In genomic region chr10:3813986-3814831, GRCh38 we compare ENCODE assay signal across 10 cellular contexts. TPM values are rescaled to one million over a fixed set of nuclear protein-coding genes. Genes with fewer than 3 reads are reported as not detected.
A peak's percentile ranks its signal among the peaks of the same experiment; 100 is the strongest.
DNase-seq lines count a peak whose midpoint lies in the region; ATAC-seq and TF ChIP-seq lines count a peak whose summit lies in the region.
"Had no signal": no experiment of that assay in that cellular context is flagged by ENCODE, and none has a peak within 500 bp of the region (broad histone marks: within the 10 kb centered on the region; RNA-seq: fewer than 3 reads in every experiment).

No MANE protein-coding gene starts in this region.

- DNase-seq in CD8-positive, alpha-beta memory T cell, result no peak
- peak; percentile 85 for DNase-seq in GM04503 (ENCODE audit: low read depth)
- DNase-seq in astrocyte of the spinal cord (ENCODE audit: low read depth, low spot score), result peak; percentile 73
- no peak for DNase-seq in natural killer cell treated with Interleukin-12 subunit alpha and Interleukin-12 subunit beta and Interleukin-15 and Interleukin-18, amount 100 ng/mL, for 72 hours (ENCODE audit: low spot score)
- no peak for DNase-seq in COR-L47 (lab: John Stamatoyannopoulos, UW)
- no peak for DNase-seq in activated T-helper 1 cell treated with anti-CD3 and anti-CD28 coated beads, Interleukin-12 subunit alpha, Interleukin-12 subunit beta, Interleukin-2, Interleukin-4 antibody, amounts not matched to agents 30 ng/mL and 10 ng/mL and 1 ng/mL, durations not matched to agents 14 hours and 24 hours and 36 hours (ENCODE audit: low spot score)
- DNase-seq: activated CD4-positive, alpha-beta T cell treated with anti-CD3 and anti-CD28 coated beads, Interleukin-2, amount 50 U/mL, for 1 hour; activated effector memory CD4-positive, alpha-beta T cell treated with Interleukin-2 at 50 U/mL for 16 hours; H7 had no signal

- no peaks in the 10 kb centered on the region for H3K9me3 ChIP-seq in CD8-positive, alpha-beta memory T cell (ENCODE audit: low read length)

- no peak for TF ChIP-seq CTCF in astrocyte of the spinal cord (IDR thresholded peaks at IDR 0.05; ENCODE audit: low read depth, low read length)

- H3K4me1 ChIP-seq in CD8-positive, alpha-beta memory T cell (ENCODE audit: insufficient read depth, low read length), result peaks cover 30% of the 10 kb centered on the region

- no peaks in the 10 kb centered on the region for H3K36me3 Mint-ChIP-seq in CD8-positive, alpha-beta memory T cell
- H3K36me3 Mint-ChIP-seq in natural killer cell treated with Interleukin-12 subunit alpha and Interleukin-12 subunit beta and Interleukin-15 and Interleukin-18, amount 100 ng/mL, for 72 hours, result no peaks in the 10 kb centered on the region
- H3K36me3 Mint-ChIP-seq in activated T-helper 1 cell treated with anti-CD3 and anti-CD28 coated beads, Interleukin-12 subunit alpha, Interleukin-12 subunit beta, Interleukin-2, Interleukin-4 antibody, amounts not matched to agents 30 ng/mL and 10 ng/mL and 1 ng/mL, durations not matched to agents 14 hours and 24 hours and 36 hours (ENCODE audit: low read depth), result peaks cover 3% of the 10 kb centered on the region

- ATAC-seq in natural killer cell treated with Interleukin-12 subunit alpha and Interleukin-12 subunit beta and Interleukin-15 and Interleukin-18, amount 100 ng/mL, for 72 hours, result no peak
- ATAC-seq in GM21717 (IDR thresholded peaks at IDR 0.05; ENCODE audit: unreplicated experiment), result no peak

- H3K4me3 Mint-ChIP-seq in CD8-positive, alpha-beta memory T cell, result peak overlapping the region in 1 of 7 donors; percentile 77
- peak overlapping the region; percentile 31 for H3K4me3 Mint-ChIP-seq in natural killer cell treated with Interleukin-12 subunit alpha and Interleukin-12 subunit beta and Interleukin-15 and Interleukin-18, amount 100 ng/mL, for 72 hours
- H3K4me3 Mint-ChIP-seq in activated T-helper 1 cell treated with anti-CD3 and anti-CD28 coated beads, Interleukin-12 subunit alpha, Interleukin-12 subunit beta, Interleukin-2, Interleukin-4 antibody, amounts not matched to agents 30 ng/mL and 10 ng/mL and 1 ng/mL, durations not matched to agents 14 hours and 24 hours and 36 hours, result no peak overlapping the region

- CTCF ChIA-PET in CD8-positive, alpha-beta memory T cell (lab: Charles Lee), result interaction anchor here (11.0 kb wide), 1 partner anchor 31 kb away, joined by 120 read pairs; the partner anchor contains the start of gene KLF6

- H3K36me3 ChIP-seq in CD8-positive, alpha-beta memory T cell (ENCODE audit: insufficient read depth, low read length), result no peaks in the 10 kb centered on the region

- no peaks in the 10 kb centered on the region for H3K27me3 ChIP-seq in CD8-positive, alpha-beta memory T cell (ENCODE audit: insufficient read depth, low read length, poor library complexity, severe bottlenecking)

- no peaks in the 10 kb centered on the region for H3K9me3 Mint-ChIP-seq in CD8-positive, alpha-beta memory T cell
- no peaks in the 10 kb centered on the region for H3K9me3 Mint-ChIP-seq in natural killer cell treated with Interleukin-12 subunit alpha and Interleukin-12 subunit beta and Interleukin-15 and Interleukin-18, amount 100 ng/mL, for 72 hours
- H3K9me3 Mint-ChIP-seq in activated T-helper 1 cell treated with anti-CD3 and anti-CD28 coated beads, Interleukin-12 subunit alpha, Interleukin-12 subunit beta, Interleukin-2, Interleukin-4 antibody, amounts not matched to agents 30 ng/mL and 10 ng/mL and 1 ng/mL, durations not matched to agents 14 hours and 24 hours and 36 hours, result peaks cover 9% of the 10 kb centered on the region

- H3K27ac ChIP-seq in CD8-positive, alpha-beta memory T cell (ENCODE audit: low read depth, low read length), result no peak overlapping the region

- peak overlapping the region in 7 of 8 donors; percentile 29 to 91 (median 82) for H3K27ac Mint-ChIP-seq in CD8-positive, alpha-beta memory T cell
- H3K27ac Mint-ChIP-seq in natural killer cell treated with Interleukin-12 subunit alpha and Interleukin-12 subunit beta and Interleukin-15 and Interleukin-18, amount 100 ng/mL, for 72 hours, result no peak overlapping the region
- H3K27ac Mint-ChIP-seq in activated T-helper 1 cell treated with anti-CD3 and anti-CD28 coated beads, Interleukin-12 subunit alpha, Interleukin-12 subunit beta, Interleukin-2, Interleukin-4 antibody, amounts not matched to agents 30 ng/mL and 10 ng/mL and 1 ng/mL, durations not matched to agents 14 hours and 24 hours and 36 hours, result no peak overlapping the region

- peaks cover 19 to 27% (median 26%) of the 10 kb centered on the region in 3 donors for H3K4me1 Mint-ChIP-seq in CD8-positive, alpha-beta memory T cell
- peaks cover 50 to 64% of the 10 kb centered on the region in 2 donors for H3K4me1 Mint-ChIP-seq in natural killer cell treated with Interleukin-12 subunit alpha and Interleukin-12 subunit beta and Interleukin-15 and Interleukin-18, amount 100 ng/mL, for 72 hours (ENCODE audit: low read depth in 2 of 2)
- H3K4me1 Mint-ChIP-seq in activated T-helper 1 cell treated with anti-CD3 and anti-CD28 coated beads, Interleukin-12 subunit alpha, Interleukin-12 subunit beta, Interleukin-2, Interleukin-4 antibody, amounts not matched to agents 30 ng/mL and 10 ng/mL and 1 ng/mL, durations not matched to agents 14 hours and 24 hours and 36 hours (ENCODE audit: low read depth), result peaks cover 57% of the 10 kb centered on the region

- in situ Hi-C loops in astrocyte of the spinal cord (cut with HindIII; ENCODE audit: low sequenced_read_pairs), result no loop called here

- POLR2A ChIA-PET in CD8-positive, alpha-beta memory T cell (lab: Charles Lee), result interaction anchor here (15.3 kb wide), 1 partner anchor 31 kb away, joined by 505 read pairs; the partner anchor contains the start of gene KLF6

- H3K27me3 Mint-ChIP-seq in CD8-positive, alpha-beta memory T cell, result peaks cover 0 to 1% of the 10 kb centered on the region in 2 donors
- H3K27me3 Mint-ChIP-seq in natural killer cell treated with Interleukin-12 subunit alpha and Interleukin-12 subunit beta and Interleukin-15 and Interleukin-18, amount 100 ng/mL, for 72 hours, result no peaks in the 10 kb centered on the region
- H3K27me3 Mint-ChIP-seq in activated T-helper 1 cell treated with anti-CD3 and anti-CD28 coated beads, Interleukin-12 subunit alpha, Interleukin-12 subunit beta, Interleukin-2, Interleukin-4 antibody, amounts not matched to agents 30 ng/mL and 10 ng/mL and 1 ng/mL, durations not matched to agents 14 hours and 24 hours and 36 hours (ENCODE audit: insufficient read depth), result no peaks in the 10 kb centered on the region

- no peak overlapping the region for H3K4me3 ChIP-seq in CD8-positive, alpha-beta memory T cell (ENCODE audit: low read length)
- no peak overlapping the region for H3K4me3 ChIP-seq in astrocyte of the spinal cord (ENCODE audit: low read depth, low read length)

- intact Hi-C loops in activated T-helper 1 cell treated with anti-CD3 and anti-CD28 coated beads, Interleukin-12 subunit alpha, Interleukin-12 subunit beta, Interleukin-2, Interleukin-4 antibody, amounts not matched to agents 30 ng/mL and 10 ng/mL and 1 ng/mL, durations not matched to agents 14 hours and 24 hours and 36 hours (cut with micrococcal nuclease), result no loop called here

RNA-seq across cellular contexts. Expression of gene KLF6, which starts 29.2 kb away (rescaled TPM):
- total RNA-seq in CD8-positive, alpha-beta memory T cell, result 100 to 1,000 TPM; 187 to 192 TPM
- polyA plus RNA-seq in CD8-positive, alpha-beta memory T cell, result 883 TPM
- total RNA-seq in natural killer cell treated with Interleukin-12 subunit alpha and Interleukin-12 subunit beta and Interleukin-15 and Interleukin-18, amount 100 ng/mL, for 72 hours, result 100 to 1,000 TPM; 225 to 236 TPM
- total RNA-seq in activated T-helper 1 cell treated with anti-CD3 and anti-CD28 coated beads, Interleukin-12 subunit alpha, Interleukin-12 subunit beta, Interleukin-2, Interleukin-4 antibody, amounts not matched to agents 30 ng/mL and 10 ng/mL and 1 ng/mL, durations not matched to agents 14 hours and 24 hours and 36 hours, result 110 and 113 TPM in 2 replicates

Comparison
In these comparisons a context has a peak if more than half of its experiments do, and no peak if none do; other contexts are left out.
1. DNase-seq: peak in GM04503 (single experiment) and astrocyte of the spinal cord (single experiment); none in CD8-positive, alpha-beta memory T cell (0 of 5), natural killer cell treated with Interleukin-12 subunit alpha and Interleukin-12 subunit beta and Interleukin-15 and Interleukin-18, amount 100 ng/mL, for 72 hours (single experiment), COR-L47 (single experiment) and activated T-helper 1 cell treated with anti-CD3 and anti-CD28 coated beads, Interleukin-12 subunit alpha, Interleukin-12 subunit beta, Interleukin-2, Interleukin-4 antibody, amounts not matched to agents 30 ng/mL and 10 ng/mL and 1 ng/mL, durations not matched to agents 14 hours and 24 hours and 36 hours (single experiment).
2. H3K27ac Mint-ChIP-seq: peak in CD8-positive, alpha-beta memory T cell (7 of 8); none in natural killer cell treated with Interleukin-12 subunit alpha and Interleukin-12 subunit beta and Interleukin-15 and Interleukin-18, amount 100 ng/mL, for 72 hours (0 of 2) and activated T-helper 1 cell treated with anti-CD3 and anti-CD28 coated beads, Interleukin-12 subunit alpha, Interleukin-12 subunit beta, Interleukin-2, Interleukin-4 antibody, amounts not matched to agents 30 ng/mL and 10 ng/mL and 1 ng/mL, durations not matched to agents 14 hours and 24 hours and 36 hours (single experiment).